In the genomic region with DNA sequence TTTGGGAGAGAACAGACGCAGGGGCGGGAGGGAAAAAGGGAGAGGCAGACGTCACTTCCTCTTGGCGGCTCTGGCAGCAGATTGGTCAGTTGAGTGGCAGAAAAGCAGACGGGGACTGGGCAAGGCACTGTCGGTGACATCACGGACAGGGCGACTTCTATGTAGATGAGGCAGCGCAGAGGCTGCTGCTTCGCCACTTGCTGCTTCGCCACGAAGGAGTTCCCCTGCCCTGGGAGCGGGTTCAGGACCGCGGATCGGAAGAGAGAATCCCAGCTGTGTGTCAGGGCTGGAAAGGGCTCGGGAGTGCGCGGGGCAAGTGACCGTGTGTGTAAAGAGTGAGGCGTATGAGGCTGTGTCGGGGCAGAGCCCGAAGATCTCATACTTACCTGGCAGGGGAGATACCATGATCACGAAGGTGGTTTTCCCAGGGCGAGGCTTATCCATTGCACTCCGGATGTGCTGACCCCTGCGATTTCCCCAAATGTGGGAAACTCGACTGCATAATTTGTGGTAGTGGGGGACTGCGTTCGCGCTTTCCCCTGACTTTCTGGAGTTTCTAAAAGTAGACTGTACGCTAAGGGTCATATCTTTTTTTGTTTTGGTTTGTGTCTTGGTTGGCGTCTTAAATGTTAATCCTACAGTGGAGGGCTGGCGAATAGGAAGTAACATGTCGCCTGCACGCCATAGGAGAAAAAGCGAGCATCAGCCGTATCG, we compare ENCODE assay signal across 8 cellular contexts. TPM values are rescaled to one million over a fixed set of nuclear protein-coding genes. Genes with fewer than 3 reads are reported as not detected.
DNase-seq lines count a peak whose midpoint lies in the region; ATAC-seq and TF ChIP-seq lines count a peak whose summit lies in the region.
"Not testable (repeated sequence)": the region's sequence is repeated elsewhere in the genome, so short reads cannot be mapped to it uniquely, and the experiment has no call there.

RNU1-2 (plus strand) TSS at position 379 of the 714 bp plus-strand sequence.

- not testable (repeated sequence) for H3K79me2 ChIP-seq in KMS-11 (ENCODE audit: insufficient read depth, low read depth)

- peak within 1 kb of the TSS; percentile 75 for H2AFZ ChIP-seq in KMS-11 (ENCODE audit: low read depth)

- H3K4me2 ChIP-seq in KMS-11, result peak within 1 kb of the TSS; percentile 99

- not testable (repeated sequence) for H4K20me1 ChIP-seq in KMS-11 (ENCODE audit: insufficient read depth)

- H3K27ac ChIP-seq in KMS-11, result peak within 1 kb of the TSS; percentile 99

- peaks cover 32% of the 10 kb centered on the region for H3K4me1 ChIP-seq in KMS-11 (ENCODE audit: low read depth, poor library complexity, severe bottlenecking)

- H3K36me3 ChIP-seq in KMS-11 (ENCODE audit: insufficient read depth), result not testable (repeated sequence)

- peak within 1 kb of the TSS; percentile 95 for H3K9ac ChIP-seq in KMS-11

- not testable (repeated sequence) for H3K27me3 ChIP-seq in KMS-11 (ENCODE audit: insufficient read depth, low read depth)

- ATAC-seq in GM21786 (IDR thresholded peaks at IDR 0.05; ENCODE audit: unreplicated experiment), result peak; percentile 96

- not testable (repeated sequence) for TF ChIP-seq CTCF in KMS-11 (conservative IDR thresholded peaks at IDR 0.05; ENCODE audit: low read depth, low read length); epithelial cell of proximal tubule (conservative IDR thresholded peaks at IDR 0.05; ENCODE audit: low read depth, low read length)

- DNase-seq in DMS53 treated with DMSO at 0.1 percent for 48 hours (lab: John Stamatoyannopoulos, UW; ENCODE audit: unreplicated experiment) (peak; percentile 77), activated T-cell treated with anti-CD3 and anti-CD28 coated beads for 48 hours (ENCODE audit: low read depth) (peak; percentile 74), epithelial cell of proximal tubule (ENCODE audit: low read depth) (peak; percentile 99), mucosa of gallbladder (ENCODE audit: low spot score) (peak; percentile 86)
- DNase-seq in stimulated activated CD8-positive, alpha-beta memory T cell treated with anti-CD3 and anti-CD28 coated beads, Interleukin-4, amount 100 ng/mL, for 1 hour (ENCODE audit: low read depth in 2 of 2, low spot score in 1 of 2), result peak; percentile 77 to 80

- peak within 1 kb of the TSS; percentile 42 for H3K4me3 ChIP-seq in KMS-11 (IDR thresholded peaks at IDR 0.05; ENCODE audit: insufficient read depth, low read depth, low read length)
- H3K4me3 ChIP-seq in epithelial cell of proximal tubule (ENCODE audit: low read depth, low read length), result peak within 1 kb of the TSS; percentile 49

TF ChIP-seq in PFSK-1, 5 proteins besides CTCF, POLR2A, EP300 and RAD21:
- TF ChIP-seq POLR2AphosphoS5 (IDR thresholded peaks at IDR 0.05; ENCODE audit: low read depth, low read length) (peak; percentile 99), SIN3A (IDR thresholded peaks at IDR 0.05; ENCODE audit: borderline replicate concordance, insufficient read depth, low read length) (peak; percentile 84; the same call in 1 of the 2 replicates)
TF ChIP-seq in PFSK-1: peak in this region for 2; not testable (repeated sequence) for 3.

RNA-seq across cellular contexts. Expression of gene RNU1-2, which starts in this region (rescaled TPM):
- 7.1 TPM for polyA plus RNA-seq in PFSK-1 (2012; ENCODE audit: insufficient read length, low read depth)
- total RNA-seq in epithelial cell of proximal tubule (under 0.01 TPM in 2 replicates), mucosa of gallbladder (1,358 TPM)

Comparison
In these comparisons a context has a peak if more than half of its experiments do, and no peak if none do; other contexts are left out.
1. Peak in every context shown above with its lines: DNase-seq, ATAC-seq, H3K4me3 ChIP-seq and H3K27ac ChIP-seq.
2. RNA of gene RNU1-2 (total RNA-seq): 1,358 TPM in mucosa of gallbladder (single experiment); under 0.01 TPM in epithelial cell of proximal tubule; every median in the first group is over 1,000 times any median in the second.
3. Peak in DNase-seq and H3K4me3 ChIP-seq in epithelial cell of proximal tubule; RNA of the gene not detected or under 1 TPM.